Comparison of ENCODE assay signal across 8 cellular contexts in genomic region chr21:32611471-32611997, GRCh38. TPM values are rescaled to one million over a fixed set of nuclear protein-coding genes. Genes with fewer than 3 reads are reported as not detected.
DNase-seq lines count a peak whose midpoint lies in the region; ATAC-seq and TF ChIP-seq lines count a peak whose summit lies in the region.

No MANE protein-coding gene starts in this region.

- peaks cover 15% of the 10 kb centered on the region for H3K4me1 Mint-ChIP-seq in activated naive CD4-positive, alpha-beta T cell treated with anti-CD3 and anti-CD28 coated beads, Interleukin-2, amount 50 U/mL, for 24 hours

- peaks cover 24% of the 10 kb centered on the region for H3K79me2 ChIP-seq in OCI-LY3 (ENCODE audit: low read length)

- H3K4me1 ChIP-seq in OCI-LY3 (ENCODE audit: low read length) (peaks cover 8% of the 10 kb centered on the region; the same call in 1 of the 2 replicates), heart right ventricle (peaks cover 0 to 29% (median 18%) of the 10 kb centered on the region in 9 donors)

- H3K27me3 ChIP-seq in OCI-LY3 (ENCODE audit: low read depth, low read length) (no peaks in the 10 kb centered on the region), heart right ventricle (no peaks in the 10 kb centered on the region)

- peaks cover 7% of the 10 kb centered on the region for H3K36me3 Mint-ChIP-seq in activated naive CD4-positive, alpha-beta T cell treated with anti-CD3 and anti-CD28 coated beads, Interleukin-2, amount 50 U/mL, for 24 hours

- peak overlapping the region; percentile 94 for H3K27ac Mint-ChIP-seq in activated naive CD4-positive, alpha-beta T cell treated with anti-CD3 and anti-CD28 coated beads, Interleukin-2, amount 50 U/mL, for 24 hours

- ATAC-seq in heart right ventricle (peak in 5 of 8 donors; percentile 1 to 38 (median 25)), sciatic nerve (peak; percentile 6), GM21619 (IDR thresholded peaks at IDR 0.05; ENCODE audit: unreplicated experiment) (no peak)

- H3K9me3 Mint-ChIP-seq in activated naive CD4-positive, alpha-beta T cell treated with anti-CD3 and anti-CD28 coated beads, Interleukin-2, amount 50 U/mL, for 24 hours = no peaks in the 10 kb centered on the region

- H3K4me2 ChIP-seq in OCI-LY3 (ENCODE audit: low read length) = peak overlapping the region; percentile 91

- peak overlapping the region; percentile 69 for H3K9ac ChIP-seq in OCI-LY3 (ENCODE audit: low read length)

- H3K9me3 ChIP-seq in OCI-LY3 (ENCODE audit: insufficient read depth, low read length) (no peaks in the 10 kb centered on the region), heart right ventricle (no peaks in the 10 kb centered on the region)

- peak overlapping the region; percentile 90 for H2AFZ ChIP-seq in OCI-LY3 (ENCODE audit: low read depth, low read length)

- peaks cover 3% of the 10 kb centered on the region for H3K36me3 ChIP-seq in OCI-LY3 (replicated peaks; ENCODE audit: low read depth, low read length)
- H3K36me3 ChIP-seq in heart right ventricle = peaks cover 0 to 39% (median 10%) of the 10 kb centered on the region in 9 donors

- intact Hi-C loops in heart right ventricle (cut with DNase I) (loop anchor here in 1 of 10 donors (5.0 kb wide), 1 partner anchor 49 kb away; no protein-coding TSS in a partner anchor), sciatic nerve (cut with DNase I) (no loop called here)

- no peaks in the 10 kb centered on the region; the same call in 1 of the 2 replicates for H4K20me1 ChIP-seq in OCI-LY3 (ENCODE audit: insufficient read depth, low read length)

- H3K4me3 Mint-ChIP-seq in activated naive CD4-positive, alpha-beta T cell treated with anti-CD3 and anti-CD28 coated beads, Interleukin-2, amount 50 U/mL, for 24 hours = peak overlapping the region; percentile 97

- DNase-seq in COLO829 (ENCODE audit: low spot score) = peak; percentile 25
- DNase-seq in HCEC 1CT = peak; percentile 21
- peak in 1 of 2 donors; percentile 18 for DNase-seq in heart right ventricle
- DNase-seq in sciatic nerve (ENCODE audit: low spot score) = no peak
- no peak for DNase-seq in cerebellar cortex (ENCODE audit: low spot score)

- H3K27ac ChIP-seq in OCI-LY3 (ENCODE audit: low read length) (peak overlapping the region; percentile 76), heart right ventricle (peak overlapping the region; percentile 30 to 97 (median 92))

- H3K4me3 ChIP-seq in OCI-LY3 (ENCODE audit: low read length) = peak overlapping the region; percentile 79
- H3K4me3 ChIP-seq in heart right ventricle = peak overlapping the region; percentile 68 to 99 (median 88)

- WGBS in heart right ventricle, 2 donors = 0 to 1% methylated on average over 28 of the region's 28 CpGs

- H3K27me3 Mint-ChIP-seq in activated naive CD4-positive, alpha-beta T cell treated with anti-CD3 and anti-CD28 coated beads, Interleukin-2, amount 50 U/mL, for 24 hours = no peaks in the 10 kb centered on the region

- TF ChIP-seq CTCF in OCI-LY3 (IDR thresholded peaks at IDR 0.05; ENCODE audit: low read depth, low read length) = no peak
- TF ChIP-seq CTCF in heart right ventricle (IDR thresholded peaks at IDR 0.05) = no peak

RNA-seq across cellular contexts. Expression of gene CFAP298, which starts 0.6 kb away (rescaled TPM):
- total RNA-seq in heart right ventricle = 10 to 100 TPM; 15.8 to 23.7 (median 21.6) TPM
- 10 to 100 TPM; 30.6 to 40.6 TPM for polyA plus RNA-seq in heart right ventricle
- total RNA-seq in sciatic nerve = 27.4 TPM

RNA-seq across cellular contexts. Expression of gene TCP10L, which starts 26.2 kb away (rescaled TPM):
- 1 to 10 TPM; 1.4 to 3.8 (median 2.0) TPM for total RNA-seq in heart right ventricle
- 1 to 10 TPM; 2.4 to 2.5 TPM for polyA plus RNA-seq in heart right ventricle
- 1.9 TPM for total RNA-seq in sciatic nerve

Comparison
In these comparisons a context has a peak if more than half of its experiments do, and no peak if none do; other contexts are left out.
1. DNase-seq: peak in COLO829 (single experiment) and HCEC 1CT (single experiment); none in sciatic nerve (single experiment) and cerebellar cortex (single experiment).